8 cellular contexts compared by ENCODE assay signal in the genomic region with DNA sequence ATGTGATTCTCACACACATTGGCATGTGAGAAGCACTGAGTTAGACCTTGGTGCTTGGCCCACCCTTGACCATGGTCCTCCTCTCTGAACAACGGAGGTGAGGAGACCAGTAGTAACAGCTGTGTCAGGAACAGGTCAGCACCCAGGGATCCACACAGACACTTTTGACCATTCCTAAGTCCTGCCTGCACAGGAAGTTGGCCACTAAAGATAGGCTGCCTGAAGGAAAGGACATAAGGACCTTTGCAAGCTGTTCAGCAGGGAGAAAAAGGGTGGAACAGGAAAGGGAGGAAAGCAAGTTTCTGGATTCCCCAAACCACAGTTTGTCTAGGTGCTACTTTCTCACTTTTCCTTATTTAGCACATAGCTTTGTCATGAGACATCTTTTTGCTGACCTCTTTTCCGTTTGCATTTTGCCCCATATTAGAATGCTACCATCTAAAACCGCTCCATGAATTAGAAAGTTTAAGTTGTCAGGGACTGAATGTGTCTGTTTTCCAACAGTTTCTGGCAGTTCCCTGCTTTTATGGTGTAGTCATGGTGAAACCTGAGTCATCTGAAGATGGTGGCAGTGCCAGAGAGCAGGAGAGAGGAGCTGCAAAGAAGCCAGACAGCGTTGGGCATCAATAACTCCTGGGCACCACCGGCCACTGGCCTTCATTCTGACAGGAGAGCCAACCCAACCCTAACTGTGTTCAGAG. TPM values are rescaled to one million over a fixed set of nuclear protein-coding genes. Genes with fewer than 3 reads are reported as not detected.
A peak's percentile ranks its signal among the peaks of the same experiment; 100 is the strongest.
DNase-seq lines count a peak whose midpoint lies in the region; ATAC-seq and TF ChIP-seq lines count a peak whose summit lies in the region.

No MANE protein-coding gene starts in this region.

- intact Hi-C loops in IMR-90 (cut with micrococcal nuclease): no loop called here
- intact Hi-C loops in mammary epithelial cell (cut with micrococcal nuclease): loop anchor here (1.0 kb wide), 1 partner anchor 9 kb away; no protein-coding TSS in a partner anchor

- H3K79me1 ChIP-seq in IMR-90 (ENCODE audit: low read depth in 1 of 2, low read length in 2 of 2) (peaks cover 15 to 33% of the 10 kb centered on the region in 2 experiments), mesenchymal stem cell (replicated peaks; ENCODE audit: low read length, poor library complexity, severe bottlenecking) (peaks cover 11% of the 10 kb centered on the region)

- H3K9me3 ChIP-seq in IMR-90 (ENCODE audit: control insufficient read depth, insufficient read depth, low read length) (no peaks in the 10 kb centered on the region), mammary epithelial cell (replicated peaks; ENCODE audit: insufficient read depth, low read length) (no peaks in the 10 kb centered on the region), mesenchymal stem cell (ENCODE audit: control insufficient read depth, low read length) (no peaks in the 10 kb centered on the region)

- H4K5ac ChIP-seq in IMR-90 (ENCODE audit: low read depth, low read length): peak overlapping the region; percentile 82

- H3K36me3 ChIP-seq in ACC112 (ENCODE audit: insufficient read depth, low read length) (peaks cover 4% of the 10 kb centered on the region; the same call in 1 of the 2 replicates), IMR-90 (ENCODE audit: control insufficient read depth, insufficient read depth, low read length) (no peaks in the 10 kb centered on the region), mammary epithelial cell (ENCODE audit: insufficient read depth, low read length) (peaks cover 21% of the 10 kb centered on the region), mesenchymal stem cell (ENCODE audit: control insufficient read depth in 1 of 2, insufficient read depth in 2 of 2, low read depth in 1 of 2, low read length in 2 of 2) (peaks cover 0 to 25% of the 10 kb centered on the region in 2 experiments)

- H3K4me1 ChIP-seq in ACC112 (ENCODE audit: control insufficient read depth, insufficient read depth, low read length, unreplicated experiment) (peaks cover 31% of the 10 kb centered on the region), IMR-90 (ENCODE audit: control insufficient read depth, insufficient read depth, low read length) (peaks cover 6% of the 10 kb centered on the region), mammary epithelial cell (ENCODE audit: insufficient read depth, low read length) (peaks cover 45% of the 10 kb centered on the region), mesenchymal stem cell (ENCODE audit: control insufficient read depth, insufficient read depth, low read depth, low read length) (peaks cover 8% of the 10 kb centered on the region)

- no peak for TF ChIP-seq RAD21 in IMR-90 (IDR thresholded peaks at IDR 0.05; ENCODE audit: low read length)

- H2AK9ac ChIP-seq in IMR-90 (replicated peaks; ENCODE audit: low read depth, low read length, poor library complexity): peak overlapping the region; percentile 75

- CTCF ChIA-PET in IMR-90 (lab: Yijun Ruan, JAX) (interaction anchor here (0.7 to 1.0 kb wide), 2 partner anchors 28 to 193 kb away, joined by 3 to 5 read pairs; no protein-coding TSS in a partner anchor), mammary epithelial cell (lab: Charles Lee; ENCODE audit: low non-redundant PET) (no interaction called here)

- H3K18ac ChIP-seq in IMR-90 (ENCODE audit: low read depth, low read length) (peak overlapping the region; percentile 71; the same call in 1 of the 2 replicates), mesenchymal stem cell (ENCODE audit: low read depth in 1 of 2, low read length in 2 of 2) (peak overlapping the region; percentile 65 to 79)

- H4K8ac ChIP-seq in IMR-90 (ENCODE audit: low read depth in 2 of 2, low read length in 2 of 2) (peak overlapping the region; percentile 62 to 83), mesenchymal stem cell (ENCODE audit: low read length) (peak overlapping the region; percentile 71)

- peak; percentile 28 for ATAC-seq in IMR-90 (ENCODE audit: low read depth)
- ATAC-seq in HG02798 (IDR thresholded peaks at IDR 0.05; ENCODE audit: poor library complexity, unreplicated experiment): no peak
- no peak for ATAC-seq in HG02610 (IDR thresholded peaks at IDR 0.05; ENCODE audit: unreplicated experiment)

- H2BK5ac ChIP-seq in IMR-90 (ENCODE audit: low read depth, low read length, poor library complexity, severe bottlenecking) (peak overlapping the region; percentile 79), mesenchymal stem cell (ENCODE audit: low read depth, low read length, poor library complexity, severe bottlenecking) (no peak overlapping the region)

- no peak for TF ChIP-seq CTCF in IMR-90 (conservative IDR thresholded peaks at IDR 0.05; ENCODE audit: low read depth, low read length)
- no peak for TF ChIP-seq CTCF in mammary epithelial cell (conservative IDR thresholded peaks at IDR 0.05 in 1 of 2, IDR thresholded peaks at IDR 0.05 in 1 of 2; ENCODE audit: extremely low read depth in 1 of 2, insufficient read depth in 1 of 2, low read depth in 1 of 2, low read length in 2 of 2)

- H2AFZ ChIP-seq in ACC112 (ENCODE audit: low read length, unreplicated experiment) (peak overlapping the region; percentile 2), IMR-90 (replicated peaks; ENCODE audit: low read length, poor library complexity) (peak overlapping the region; percentile 86), mammary epithelial cell (ENCODE audit: low read depth, low read length) (peak overlapping the region; percentile 41), mesenchymal stem cell (ENCODE audit: low read depth, low read length) (peak overlapping the region; percentile 6)

- H3K4me3 ChIP-seq in ACC112 (ENCODE audit: low read depth, low read length) (peak overlapping the region; percentile 79), IMR-90 (ENCODE audit: insufficient read depth, low read depth, low read length) (no peak overlapping the region), mammary epithelial cell (replicated peaks in 1 of 3; ENCODE audit: insufficient read depth in 1 of 3, low read depth in 2 of 3, low read length in 3 of 3) (peak overlapping the region; percentile 74 to 84 (median 74)), mesenchymal stem cell (ENCODE audit: insufficient read depth in 1 of 2, low read depth in 1 of 2, low read length in 2 of 2) (peak overlapping the region in 1 of 2 experiments; percentile 88)

- in situ Hi-C loops in IMR-90 (cut with MboI; ENCODE audit: low sequenced_read_pairs): no loop called here
- in situ Hi-C loops in mammary epithelial cell (cut with MboI; ENCODE audit: low sequenced_read_pairs in 2 of 2): no loop called here

- H3K27ac ChIP-seq in ACC112 (ENCODE audit: low read depth, low read length): peak overlapping the region; percentile 87
- peak overlapping the region; percentile 12; the same call in 1 of the 2 replicates for H3K27ac ChIP-seq in IMR-90 (ENCODE audit: insufficient read depth, low read length)
- H3K27ac ChIP-seq in mammary epithelial cell (ENCODE audit: insufficient read depth, low read depth, low read length): peak overlapping the region; percentile 97
- peak overlapping the region; percentile 98 for H3K27ac ChIP-seq in mesenchymal stem cell (ENCODE audit: low read length, poor library complexity, severe bottlenecking)

- H2BK20ac ChIP-seq in IMR-90 (ENCODE audit: low read depth, low read length): peak overlapping the region; percentile 78

- H4K91ac ChIP-seq in IMR-90 (ENCODE audit: insufficient read depth, low read depth, low read length): peak overlapping the region; percentile 74
- peak overlapping the region; percentile 70 for H4K91ac ChIP-seq in mesenchymal stem cell (ENCODE audit: low read length)

- H3K56ac ChIP-seq in IMR-90 (ENCODE audit: extremely low read depth, insufficient read depth, low read length): 0 out of 2 replicates have a peak overlapping the region, but pooled peaks have one; percentile 26

- BruUV-seq in IMR-90 (replicated peaks; lab: Mats Ljungman, UMichigan) (no TSS peak), mammary epithelial cell (replicated peaks; lab: Mats Ljungman, UMichigan) (no TSS peak)

- H3K79me2 ChIP-seq in ACC112 (ENCODE audit: control insufficient read depth, insufficient read depth, low read length, unreplicated experiment): peaks cover 20% of the 10 kb centered on the region
- H3K79me2 ChIP-seq in mammary epithelial cell (ENCODE audit: insufficient read depth, low read length): peaks cover 35% of the 10 kb centered on the region

- H2BK120ac ChIP-seq in IMR-90 (ENCODE audit: low read depth, low read length) (peak overlapping the region; percentile 79), mesenchymal stem cell (ENCODE audit: low read depth, low read length) (peak overlapping the region; percentile 23)

- no peak for TF ChIP-seq POLR2A in IMR-90 (IDR thresholded peaks at IDR 0.05; ENCODE audit: low read depth, low read length)

- H2AK5ac ChIP-seq in IMR-90 (ENCODE audit: low read depth, low read length) (peak overlapping the region; percentile 90), mesenchymal stem cell (ENCODE audit: low read length, severe bottlenecking) (peak overlapping the region; percentile 13)

- H4K20me1 ChIP-seq in IMR-90 (ENCODE audit: insufficient read depth, low read length) (no peaks in the 10 kb centered on the region), mammary epithelial cell (ENCODE audit: insufficient read depth, low read length) (no peaks in the 10 kb centered on the region)

- DNase-seq in IMR-90 (peak; percentile 61), mammary epithelial cell (peak; percentile 82), mesenchymal stem cell (peak; percentile 84), HuH-7.5 (ENCODE audit: low spot score) (no peak), NCI-H2081 (lab: John Stamatoyannopoulos, UW) (no peak)

- dilution Hi-C loops in IMR-90 (cut with HindIII; ENCODE audit: low sequenced_read_pairs, unreplicated experiment): no loop called here
- dilution Hi-C loops in mammary epithelial cell (cut with HindIII; ENCODE audit: low sequenced_read_pairs): no loop called here

- H3K23ac ChIP-seq in IMR-90 (ENCODE audit: low read depth, low read length) (peak overlapping the region; percentile 66), mesenchymal stem cell (ENCODE audit: low read length in 2 of 2) (no peak overlapping the region)

- H3K4ac ChIP-seq in IMR-90 (ENCODE audit: low read depth, low read length): peak overlapping the region; percentile 71
- H3K4ac ChIP-seq in mesenchymal stem cell (ENCODE audit: low read depth in 1 of 2, low read length in 2 of 2): peak overlapping the region in 1 of 2 experiments; percentile 77

- peaks cover 10% of the 10 kb centered on the region for H3K9me1 ChIP-seq in IMR-90 (ENCODE audit: insufficient read depth, low read length)

- peak overlapping the region; percentile 69 to 91 for H2BK12ac ChIP-seq in mesenchymal stem cell (ENCODE audit: low read length in 2 of 2)

- WGBS in IMR-90 (ENCODE audit: extremely low coverage in 2 of 2, insufficient read length in 1 of 2), 2 experiments: no CpG with 5 or more reads among the region's 5 CpGs
- WGBS in mammary epithelial cell (ENCODE audit: low coverage, missing lambda C conversion rate): 66% methylated on average over 5 of the region's 5 CpGs
- WGBS in mesenchymal stem cell: 60% methylated on average over 5 of the region's 5 CpGs

- no peak overlapping the region; the same call in 1 of the 2 replicates for H3K9ac ChIP-seq in IMR-90 (ENCODE audit: low read depth, low read length)
- peak overlapping the region; percentile 97 for H3K9ac ChIP-seq in mammary epithelial cell (ENCODE audit: insufficient read depth, low read length)
- peak overlapping the region; percentile 98 for H3K9ac ChIP-seq in mesenchymal stem cell (ENCODE audit: low read length)

- H3K14ac ChIP-seq in IMR-90 (replicated peaks; ENCODE audit: low read depth, low read length): peak overlapping the region; percentile 85
- H3K14ac ChIP-seq in mesenchymal stem cell (ENCODE audit: low read length in 2 of 2): peak overlapping the region in 1 of 2 experiments; percentile 9

- peak overlapping the region; percentile 11 for H3K4me2 ChIP-seq in IMR-90 (ENCODE audit: low read depth, low read length)
- peak overlapping the region; percentile 99 for H3K4me2 ChIP-seq in mammary epithelial cell (ENCODE audit: insufficient read depth, low read depth, low read length)
- no peak overlapping the region for H3K4me2 ChIP-seq in mesenchymal stem cell (ENCODE audit: low read length, poor library complexity, severe bottlenecking)

- H3K27me3 ChIP-seq in ACC112 (ENCODE audit: insufficient read depth, low read length): no peaks in the 10 kb centered on the region
- H3K27me3 ChIP-seq in IMR-90 (ENCODE audit: control insufficient read depth, insufficient read depth, low read length): no peaks in the 10 kb centered on the region
- no peaks in the 10 kb centered on the region for H3K27me3 ChIP-seq in mammary epithelial cell (ENCODE audit: insufficient read depth, low read length)
- no peaks in the 10 kb centered on the region for H3K27me3 ChIP-seq in mesenchymal stem cell (ENCODE audit: control insufficient read depth in 1 of 2, insufficient read depth in 1 of 2, low read length in 2 of 2)

- H2BK15ac ChIP-seq in IMR-90 (ENCODE audit: low read depth, low read length) (peak overlapping the region; percentile 81; the same call in 1 of the 3 replicates), mesenchymal stem cell (ENCODE audit: low read depth, poor library complexity, severe bottlenecking) (no peak overlapping the region)

- POLR2A ChIA-PET in IMR-90 (lab: Charles Lee; ENCODE audit: unreplicated experiment): no interaction called here

RNA-seq across cellular contexts. Expression of a gene that starts 1.1 kb away (rescaled TPM):
- 5.0 and 7.2 TPM in 2 replicates for total RNA-seq in IMR-90 (2012; rRNA removed)
- polyA plus RNA-seq in IMR-90 (2012; rRNA removed): 2.6 and 3.6 TPM in 2 replicates
- polyA plus RNA-seq in IMR-90 (2012; cell fraction: cytosol; rRNA removed): 0.88 and 1.2 TPM in 2 replicates
- polyA plus RNA-seq in IMR-90 (2012; cell fraction: nucleus; rRNA removed; ENCODE audit: low replicate concordance): 0.77 and 3.6 TPM in 2 replicates
- total RNA-seq in mammary epithelial cell: 100 to 1,000 TPM in 1 of 2 donors, 10 to 100 TPM in 1; 82.6 to 273 TPM
- polyA plus RNA-seq in mammary epithelial cell: 77.5 TPM
- 96.5 TPM for polyA minus RNA-seq in mammary epithelial cell
- polyA plus RNA-seq in mesenchymal stem cell (2013, experiment 1 of 2): 33.3 TPM
- polyA plus RNA-seq in mesenchymal stem cell (2013, experiment 2 of 2): 33.8 TPM

RNA-seq across cellular contexts. Expression of a gene that starts 41.1 kb away (rescaled TPM):
- 27.2 and 37.5 TPM in 2 replicates for total RNA-seq in IMR-90 (2012; rRNA removed)
- polyA plus RNA-seq in IMR-90 (2012; rRNA removed): 18.7 and 20.8 TPM in 2 replicates
- 7.6 and 12.2 TPM in 2 replicates for polyA plus RNA-seq in IMR-90 (2012; cell fraction: cytosol; rRNA removed)
- 4.0 and 9.1 TPM in 2 replicates for polyA plus RNA-seq in IMR-90 (2012; cell fraction: nucleus; rRNA removed; ENCODE audit: low replicate concordance)
- total RNA-seq in mammary epithelial cell: 10 to 100 TPM in 1 of 2 donors, 1 to 10 TPM in 1; 6.5 to 26.0 TPM
- polyA plus RNA-seq in mammary epithelial cell: 6.2 TPM
- 19.4 TPM for polyA minus RNA-seq in mammary epithelial cell
- polyA plus RNA-seq in mesenchymal stem cell (2013, experiment 1 of 2): 66.7 TPM
- polyA plus RNA-seq in mesenchymal stem cell (2013, experiment 2 of 2): 69.0 TPM

Comparison
In these comparisons a context has a peak if more than half of its experiments do, and no peak if none do; other contexts are left out.
1. H2AFZ ChIP-seq: peak in every context shown above with its lines; median percentile 86 in IMR-90; 41 in mammary epithelial cell; 6 in mesenchymal stem cell; 2 in ACC112.
2. H3K27ac ChIP-seq: peak in every context shown above with its lines; median percentile 98 in mesenchymal stem cell; 97 in mammary epithelial cell; 87 in ACC112; 12 in IMR-90.
3. DNase-seq: peak in IMR-90 (single experiment), mammary epithelial cell (single experiment) and mesenchymal stem cell (single experiment); none in HuH-7.5 (single experiment) and NCI-H2081 (0 of 2).
4. RNA of a gene that starts 1.1 kb away (total RNA-seq): 82.6 to 273 TPM in mammary epithelial cell; 5.0 to 7.2 TPM in IMR-90; every median in the first group is over 10 times any median in the second.